In the genomic region with DNA sequence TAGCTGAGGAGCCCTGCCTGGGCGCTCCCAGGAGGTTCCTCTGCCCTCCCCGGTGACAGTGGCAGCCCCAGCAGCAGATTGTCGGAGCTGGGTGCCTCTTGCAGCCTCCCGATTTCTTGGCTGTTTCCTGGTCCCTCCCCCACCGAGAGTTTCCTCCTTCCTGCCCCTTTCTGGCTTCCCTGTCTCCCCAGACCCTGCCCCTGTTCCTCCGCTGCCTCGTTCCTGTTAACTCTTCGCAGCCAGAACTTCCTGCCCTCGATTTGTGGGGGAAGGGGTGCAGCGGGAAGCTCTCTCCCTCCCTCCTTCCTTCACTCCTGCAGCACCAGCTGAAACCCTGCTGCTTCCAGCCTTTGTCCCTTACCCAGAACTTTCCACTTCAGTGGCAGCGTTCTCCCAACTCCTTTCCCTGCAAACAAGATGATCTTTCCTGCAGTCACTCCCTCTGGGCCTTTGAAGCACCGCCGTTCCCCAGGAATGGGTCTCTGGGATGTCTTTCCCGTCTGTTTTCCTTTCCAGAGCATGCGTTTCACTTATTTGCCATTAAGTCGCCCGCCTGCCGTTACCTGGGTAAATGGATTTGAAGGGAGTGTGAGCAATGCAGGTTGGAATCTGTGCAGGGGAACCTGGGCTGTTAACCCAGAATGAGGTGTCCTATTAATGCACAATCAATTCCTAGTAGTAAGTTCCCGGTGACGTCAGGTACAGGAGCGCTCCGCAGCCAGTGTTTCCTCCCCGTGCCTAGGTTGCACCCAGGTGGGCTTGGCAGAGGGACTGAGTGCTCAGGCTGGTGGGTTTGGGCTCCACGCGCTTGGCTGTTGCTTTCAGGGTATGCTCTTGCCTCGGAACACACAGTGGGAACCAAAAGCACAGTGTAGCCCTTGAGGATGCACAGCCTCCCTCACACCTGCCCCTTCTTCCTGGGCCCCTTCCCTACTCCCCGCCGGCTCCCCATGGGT, we compare ENCODE assay signal across 8 cellular contexts. TPM values are rescaled to one million over a fixed set of nuclear protein-coding genes. Genes with fewer than 3 reads are reported as not detected.
A peak's percentile ranks its signal among the peaks of the same experiment; 100 is the strongest.
DNase-seq lines count a peak whose midpoint lies in the region; ATAC-seq and TF ChIP-seq lines count a peak whose summit lies in the region.

No MANE protein-coding gene starts in this region.

- ATAC-seq in central memory CD8-positive, alpha-beta T cell (replicated peaks; ENCODE audit: extremely low read depth, poor library complexity, severe bottlenecking), result no peak
- ATAC-seq in GM21526 (IDR thresholded peaks at IDR 0.05; ENCODE audit: low FRiP score, unreplicated experiment) (no peak), HG03108 (IDR thresholded peaks at IDR 0.05; ENCODE audit: unreplicated experiment) (no peak)

- no peak overlapping the region for H3K9ac ChIP-seq in liver (ENCODE audit: low read depth in 1 of 2, low read length in 2 of 2)

- intact Hi-C loops in thyroid gland (cut with DNase I), result no loop called here

- peak overlapping the region; percentile 98 for H3K27ac Mint-ChIP-seq in central memory CD8-positive, alpha-beta T cell (ENCODE audit: low read depth)

- TF ChIP-seq CTCF in liver (IDR thresholded peaks at IDR 0.05; ENCODE audit: low read depth, low read length, missing input control), result no peak
- no peak for TF ChIP-seq CTCF in thyroid gland (IDR thresholded peaks at IDR 0.05)

- H3K27ac ChIP-seq in liver (ENCODE audit: low read depth in 1 of 2, low read length in 2 of 2) (peak overlapping the region; percentile 53 to 63), thyroid gland (peak overlapping the region in 2 of 3 donors; percentile 45 to 54)

- no peaks in the 10 kb centered on the region for H3K9me3 ChIP-seq in liver (ENCODE audit: control insufficient read depth in 4 of 4, low read length in 3 of 4)
- no peaks in the 10 kb centered on the region for H3K9me3 ChIP-seq in thyroid gland

- H3K27me3 Mint-ChIP-seq in central memory CD8-positive, alpha-beta T cell, result no peaks in the 10 kb centered on the region

- peak; percentile 87 for DNase-seq in CMK (ENCODE audit: low read depth)
- peak; percentile 28 for DNase-seq in NCI-H69 (lab: John Stamatoyannopoulos, UW)
- no peak for DNase-seq in central memory CD8-positive, alpha-beta T cell (ENCODE audit: low spot score in 2 of 2)
- peak in 1 of 2 donors; percentile 1 for DNase-seq in thyroid gland
- DNase-seq in NCI-H1436 (lab: John Stamatoyannopoulos, UW), result no peak

- H3K4me1 ChIP-seq in liver (ENCODE audit: control insufficient read depth in 4 of 4, insufficient read depth in 4 of 4, low read length in 3 of 4) (peaks cover 16 to 85% (median 51%) of the 10 kb centered on the region in 4 donors), thyroid gland (peaks cover 38 to 83% of the 10 kb centered on the region in 2 donors)

- WGBS in liver, result 58% methylated on average over 28 of the region's 28 CpGs
- WGBS in thyroid gland, 2 donors, result 59 to 60% methylated on average over 28 of the region's 28 CpGs

- no peaks in the 10 kb centered on the region for H3K9me3 Mint-ChIP-seq in central memory CD8-positive, alpha-beta T cell

- H3K27me3 ChIP-seq in liver (ENCODE audit: control insufficient read depth in 4 of 4, insufficient read depth in 4 of 4, low read length in 3 of 4), result no peaks in the 10 kb centered on the region
- no peaks in the 10 kb centered on the region for H3K27me3 ChIP-seq in thyroid gland

- TF ChIP-seq POLR2A in thyroid gland (IDR thresholded peaks at IDR 0.05), result no peak

- H3K4me3 ChIP-seq in liver (ENCODE audit: low read depth in 1 of 3, low read length in 3 of 3), result peak overlapping the region in 1 of 3 donors; percentile 15
- H3K4me3 ChIP-seq in thyroid gland (replicated peaks in 1 of 3), result no peak overlapping the region

- no peaks in the 10 kb centered on the region for H3K36me3 ChIP-seq in liver (ENCODE audit: control insufficient read depth in 4 of 4, insufficient read depth in 3 of 4, low read depth in 1 of 4, low read length in 3 of 4)
- H3K36me3 ChIP-seq in thyroid gland, result peaks cover 0 to 4% of the 10 kb centered on the region in 2 donors

- peak overlapping the region; percentile 99 for H3K4me3 Mint-ChIP-seq in central memory CD8-positive, alpha-beta T cell

- no peak for TF ChIP-seq RAD21 in liver (IDR thresholded peaks at IDR 0.05)

- H3K36me3 Mint-ChIP-seq in central memory CD8-positive, alpha-beta T cell (ENCODE audit: insufficient read depth), result peaks cover 57% of the 10 kb centered on the region

- H3K4me1 Mint-ChIP-seq in central memory CD8-positive, alpha-beta T cell, result peaks cover 63% of the 10 kb centered on the region

TF ChIP-seq in liver, 16 proteins besides CTCF, POLR2A, EP300 and RAD21:
- TF ChIP-seq, protein P1, sequence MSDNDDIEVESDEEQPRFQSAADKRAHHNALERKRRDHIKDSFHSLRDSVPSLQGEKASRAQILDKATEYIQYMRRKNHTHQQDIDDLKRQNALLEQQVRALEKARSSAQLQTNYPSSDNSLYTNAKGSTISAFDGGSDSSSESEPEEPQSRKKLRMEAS (IDR thresholded peaks at IDR 0.05), result peak; percentile 45
- TF ChIP-seq HNF4G (IDR thresholded peaks at IDR 0.05) (no peak), NR2F2 (IDR thresholded peaks at IDR 0.05) (peak; percentile 36), EGR1 (IDR thresholded peaks at IDR 0.05; ENCODE audit: low read depth in 2 of 2) (peak in 1 of 2 donors; percentile 51)

RNA-seq across cellular contexts. Expression of a gene that starts 4.3 kb away (rescaled TPM):
- 10 to 100 TPM; 35.0 to 41.4 TPM for total RNA-seq in liver
- polyA plus RNA-seq in liver, result 10 to 100 TPM; 13.4 to 28.4 TPM
- total RNA-seq in thyroid gland, result 10 to 100 TPM; 32.8 to 55.8 (median 40.6) TPM

RNA-seq across cellular contexts. Expression of a gene that starts 18.6 kb away (rescaled TPM):
- total RNA-seq in liver (10 to 100 TPM in 1 of 2 donors, 1 to 10 TPM in 1; 5.6 to 15.0 TPM), thyroid gland (10 to 100 TPM; 27.9 to 36.8 (median 31.5) TPM)
- polyA plus RNA-seq in liver, result 1 to 10 TPM; 5.5 to 6.1 TPM

RNA-seq across cellular contexts. Expression of a gene that starts 32.8 kb away (rescaled TPM):
- 10 to 100 TPM in 1 of 2 donors, 1 to 10 TPM in 1; 4.8 to 10.4 TPM for total RNA-seq in liver
- 1 to 10 TPM; 7.6 to 8.7 TPM for polyA plus RNA-seq in liver
- 10 to 100 TPM; 50.5 to 59.9 (median 54.4) TPM for total RNA-seq in thyroid gland

Comparison
In these comparisons a context has a peak if more than half of its experiments do, and no peak if none do; other contexts are left out.
1. DNase-seq: peak in CMK (single experiment) and NCI-H69 (single experiment); none in central memory CD8-positive, alpha-beta T cell (0 of 2) and NCI-H1436 (single experiment).
2. RNA of a gene that starts 32.8 kb away (total RNA-seq): 50.5 to 59.9 TPM in thyroid gland; 4.8 to 10.4 TPM in liver; every median in the first group is over 4 times any median in the second.